In the genomic region with DNA sequence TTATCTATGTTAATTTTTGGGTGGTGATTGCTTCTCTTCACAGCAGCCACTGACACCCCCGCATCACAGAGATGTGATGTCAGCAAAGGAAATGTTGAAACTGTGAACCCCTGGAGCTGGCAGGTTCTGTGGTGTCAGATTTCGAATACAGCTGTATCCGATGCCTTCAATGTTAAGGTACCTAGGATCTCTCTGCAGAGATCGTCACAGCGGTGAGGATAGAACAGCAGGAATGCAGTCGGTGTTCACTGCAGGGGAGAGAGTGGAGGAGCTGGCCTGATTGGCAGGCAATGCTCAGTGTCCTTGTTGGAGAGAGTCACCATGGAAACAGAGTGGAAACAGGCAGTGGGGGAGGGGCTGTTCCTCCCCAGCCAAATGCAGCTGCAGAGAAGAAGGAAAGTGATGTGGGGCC, we compare ENCODE assay signal across 1 cellular context.
TF ChIP-seq lines count a peak whose summit lies in the region.

No MANE protein-coding gene starts in this region.

TF ChIP-seq in HepG2, 621 proteins besides CTCF, POLR2A, EP300 and RAD21 (continued from another document):
- TF ChIP-seq, protein P1, sequence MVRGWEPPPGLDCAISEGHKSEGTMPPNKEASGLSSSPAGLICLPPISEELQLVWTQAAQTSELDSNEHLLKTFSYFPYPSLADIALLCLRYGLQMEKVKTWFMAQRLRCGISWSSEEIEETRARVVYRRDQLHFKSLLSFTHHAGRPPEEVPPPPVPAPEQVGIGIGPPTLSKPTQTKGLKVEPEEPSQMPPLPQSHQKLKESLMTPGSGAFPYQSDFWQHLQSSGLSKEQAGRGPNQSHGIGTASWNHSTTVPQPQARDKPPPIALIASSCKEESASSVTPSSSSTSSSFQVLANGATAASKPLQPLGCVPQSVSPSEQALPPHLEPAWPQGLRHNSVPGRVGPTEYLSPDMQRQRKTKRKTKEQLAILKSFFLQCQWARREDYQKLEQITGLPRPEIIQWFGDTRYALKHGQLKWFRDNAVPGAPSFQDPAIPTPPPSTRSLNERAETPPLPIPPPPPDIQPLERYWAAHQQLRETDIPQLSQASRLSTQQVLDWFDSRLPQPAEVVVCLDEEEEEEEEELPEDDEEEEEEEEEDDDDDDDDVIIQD (CRISPR knock-in tag; IDR thresholded peaks at IDR 0.05; ENCODE audit: low read depth) = peak; percentile 15; the same call in 1 of the 2 replicates
- TF ChIP-seq ZBTB7B (CRISPR knock-in tag; IDR thresholded peaks at IDR 0.05) = no peak
- peak; percentile 38; the same call in 1 of the 2 replicates for TF ChIP-seq NFYC (CRISPR knock-in tag; IDR thresholded peaks at IDR 0.05)
- TF ChIP-seq FOXJ3 (CRISPR knock-in tag; IDR thresholded peaks at IDR 0.05; ENCODE audit: borderline replicate concordance) = peak; percentile 37; the same call in 1 of the 2 replicates
- peak; percentile 45; the same call in 1 of the 2 replicates for TF ChIP-seq HDAC1 (CRISPR knock-in tag; IDR thresholded peaks at IDR 0.05)
- 0 out of 2 replicates have a peak, but pooled peaks have one; percentile 42 for TF ChIP-seq AKAP8 (CRISPR knock-in tag; IDR thresholded peaks at IDR 0.05)
- TF ChIP-seq, protein P2, sequence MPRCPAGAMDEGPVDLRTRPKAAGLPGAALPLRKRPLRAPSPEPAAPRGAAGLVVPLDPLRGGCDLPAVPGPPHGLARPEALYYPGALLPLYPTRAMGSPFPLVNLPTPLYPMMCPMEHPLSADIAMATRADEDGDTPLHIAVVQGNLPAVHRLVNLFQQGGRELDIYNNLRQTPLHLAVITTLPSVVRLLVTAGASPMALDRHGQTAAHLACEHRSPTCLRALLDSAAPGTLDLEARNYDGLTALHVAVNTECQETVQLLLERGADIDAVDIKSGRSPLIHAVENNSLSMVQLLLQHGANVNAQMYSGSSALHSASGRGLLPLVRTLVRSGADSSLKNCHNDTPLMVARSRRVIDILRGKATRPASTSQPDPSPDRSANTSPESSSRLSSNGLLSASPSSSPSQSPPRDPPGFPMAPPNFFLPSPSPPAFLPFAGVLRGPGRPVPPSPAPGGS (CRISPR knock-in tag; IDR thresholded peaks at IDR 0.05) = 0 out of 2 replicates have a peak, but pooled peaks have one; percentile 47
- peak; percentile 91 for TF ChIP-seq RFX3 (CRISPR knock-in tag; IDR thresholded peaks at IDR 0.05)
- TF ChIP-seq SALL1 (CRISPR knock-in tag; IDR thresholded peaks at IDR 0.05) = peak; percentile 42; the same call in 1 of the 2 replicates
- 0 out of 2 replicates have a peak, but pooled peaks have one; percentile 39 for TF ChIP-seq ZNF335 (CRISPR knock-in tag; IDR thresholded peaks at IDR 0.05)
- 0 out of 2 replicates have a peak, but pooled peaks have one; percentile 58 for TF ChIP-seq ZNF605 (CRISPR knock-in tag; IDR thresholded peaks at IDR 0.05)
- TF ChIP-seq, protein P3, sequence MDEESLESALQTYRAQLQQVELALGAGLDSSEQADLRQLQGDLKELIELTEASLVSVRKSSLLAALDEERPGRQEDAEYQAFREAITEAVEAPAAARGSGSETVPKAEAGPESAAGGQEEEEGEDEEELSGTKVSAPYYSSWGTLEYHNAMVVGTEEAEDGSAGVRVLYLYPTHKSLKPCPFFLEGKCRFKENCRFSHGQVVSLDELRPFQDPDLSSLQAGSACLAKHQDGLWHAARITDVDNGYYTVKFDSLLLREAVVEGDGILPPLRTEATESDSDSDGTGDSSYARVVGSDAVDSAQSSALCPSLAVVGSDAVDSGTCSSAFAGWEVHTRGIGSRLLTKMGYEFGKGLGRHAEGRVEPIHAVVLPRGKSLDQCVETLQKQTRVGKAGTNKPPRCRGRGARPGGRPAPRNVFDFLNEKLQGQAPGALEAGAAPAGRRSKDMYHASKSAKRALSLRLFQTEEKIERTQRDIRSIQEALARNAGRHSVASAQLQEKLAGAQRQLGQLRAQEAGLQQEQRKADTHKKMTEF (CRISPR knock-in tag; IDR thresholded peaks at IDR 0.05) = peak; percentile 36; the same call in 1 of the 2 replicates
- TF ChIP-seq ZNF10 (CRISPR knock-in tag; IDR thresholded peaks at IDR 0.05; ENCODE audit: borderline replicate concordance, low read depth) = no peak
- TF ChIP-seq SAP130 (CRISPR knock-in tag; IDR thresholded peaks at IDR 0.05; ENCODE audit: low read depth) = peak; percentile 52
- TF ChIP-seq SOX6 (IDR thresholded peaks at IDR 0.05) = no peak
- peak; percentile 42; the same call in 1 of the 2 replicates for TF ChIP-seq SOX6 (CRISPR knock-in tag; IDR thresholded peaks at IDR 0.05)
- peak; percentile 57; the same call in 1 of the 2 replicates for TF ChIP-seq MIER3 (CRISPR knock-in tag; IDR thresholded peaks at IDR 0.05; ENCODE audit: borderline replicate concordance)
- TF ChIP-seq SIX1 (CRISPR knock-in tag; IDR thresholded peaks at IDR 0.05; ENCODE audit: borderline replicate concordance) = peak; percentile 73; the same call in 1 of the 2 replicates
- TF ChIP-seq ZMYM2 (CRISPR knock-in tag; IDR thresholded peaks at IDR 0.05) = 0 out of 2 replicates have a peak, but pooled peaks have one; percentile 47
- peak; percentile 52; the same call in 1 of the 3 replicates for TF ChIP-seq MXI1 (IDR thresholded peaks at IDR 0.05; ENCODE audit: borderline replicate concordance, low read depth, low read length)
- TF ChIP-seq GATAD1 (CRISPR knock-in tag; IDR thresholded peaks at IDR 0.05) = peak; percentile 24; the same call in 1 of the 2 replicates
- peak; percentile 73; the same call in 1 of the 2 replicates for TF ChIP-seq ZNF292 (CRISPR knock-in tag; IDR thresholded peaks at IDR 0.05; ENCODE audit: borderline replicate concordance, low read depth)
- no peak for TF ChIP-seq ZFP41 (CRISPR knock-in tag; IDR thresholded peaks at IDR 0.05; ENCODE audit: borderline replicate concordance)
- TF ChIP-seq, protein P4, sequence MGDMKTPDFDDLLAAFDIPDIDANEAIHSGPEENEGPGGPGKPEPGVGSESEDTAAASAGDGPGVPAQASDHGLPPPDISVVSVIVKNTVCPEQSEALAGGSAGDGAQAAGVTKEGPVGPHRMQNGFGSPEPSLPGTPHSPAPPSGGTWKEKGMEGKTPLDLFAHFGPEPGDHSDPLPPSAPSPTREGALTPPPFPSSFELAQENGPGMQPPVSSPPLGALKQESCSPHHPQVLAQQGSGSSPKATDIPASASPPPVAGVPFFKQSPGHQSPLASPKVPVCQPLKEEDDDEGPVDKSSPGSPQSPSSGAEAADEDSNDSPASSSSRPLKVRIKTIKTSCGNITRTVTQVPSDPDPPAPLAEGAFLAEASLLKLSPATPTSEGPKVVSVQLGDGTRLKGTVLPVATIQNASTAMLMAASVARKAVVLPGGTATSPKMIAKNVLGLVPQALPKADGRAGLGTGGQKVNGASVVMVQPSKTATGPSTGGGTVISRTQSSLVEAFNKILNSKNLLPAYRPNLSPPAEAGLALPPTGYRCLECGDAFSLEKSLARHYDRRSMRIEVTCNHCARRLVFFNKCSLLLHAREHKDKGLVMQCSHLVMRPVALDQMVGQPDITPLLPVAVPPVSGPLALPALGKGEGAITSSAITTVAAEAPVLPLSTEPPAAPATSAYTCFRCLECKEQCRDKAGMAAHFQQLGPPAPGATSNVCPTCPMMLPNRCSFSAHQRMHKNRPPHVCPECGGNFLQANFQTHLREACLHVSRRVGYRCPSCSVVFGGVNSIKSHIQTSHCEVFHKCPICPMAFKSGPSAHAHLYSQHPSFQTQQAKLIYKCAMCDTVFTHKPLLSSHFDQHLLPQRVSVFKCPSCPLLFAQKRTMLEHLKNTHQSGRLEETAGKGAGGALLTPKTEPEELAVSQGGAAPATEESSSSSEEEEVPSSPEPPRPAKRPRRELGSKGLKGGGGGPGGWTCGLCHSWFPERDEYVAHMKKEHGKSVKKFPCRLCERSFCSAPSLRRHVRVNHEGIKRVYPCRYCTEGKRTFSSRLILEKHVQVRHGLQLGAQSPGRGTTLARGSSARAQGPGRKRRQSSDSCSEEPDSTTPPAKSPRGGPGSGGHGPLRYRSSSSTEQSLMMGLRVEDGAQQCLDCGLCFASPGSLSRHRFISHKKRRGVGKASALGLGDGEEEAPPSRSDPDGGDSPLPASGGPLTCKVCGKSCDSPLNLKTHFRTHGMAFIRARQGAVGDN (CRISPR knock-in tag; IDR thresholded peaks at IDR 0.05) = peak; percentile 45
- no peak for TF ChIP-seq HOXD1 (CRISPR knock-in tag; IDR thresholded peaks at IDR 0.05)
- TF ChIP-seq, protein P5, sequence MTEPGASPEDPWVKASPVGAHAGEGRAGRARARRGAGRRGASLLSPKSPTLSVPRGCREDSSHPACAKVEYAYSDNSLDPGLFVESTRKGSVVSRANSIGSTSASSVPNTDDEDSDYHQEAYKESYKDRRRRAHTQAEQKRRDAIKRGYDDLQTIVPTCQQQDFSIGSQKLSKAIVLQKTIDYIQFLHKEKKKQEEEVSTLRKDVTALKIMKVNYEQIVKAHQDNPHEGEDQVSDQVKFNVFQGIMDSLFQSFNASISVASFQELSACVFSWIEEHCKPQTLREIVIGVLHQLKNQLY (CRISPR knock-in tag; IDR thresholded peaks at IDR 0.05) = peak; percentile 21; the same call in 1 of the 2 replicates
- no peak for TF ChIP-seq CHD4 (IDR thresholded peaks at IDR 0.05; ENCODE audit: borderline replicate concordance, low read length)
- TF ChIP-seq ZIK1 (CRISPR knock-in tag; IDR thresholded peaks at IDR 0.05; ENCODE audit: borderline replicate concordance, low read depth) = no peak
